12 cellular contexts compared by ENCODE assay signal in genomic region chr5:75460947-75461346, GRCh38. TPM values are rescaled to one million over a fixed set of nuclear protein-coding genes. Genes with fewer than 3 reads are reported as not detected.
A peak's percentile ranks its signal among the peaks of the same experiment; 100 is the strongest.
DNase-seq lines count a peak whose midpoint lies in the region; ATAC-seq and TF ChIP-seq lines count a peak whose summit lies in the region.
"Had no signal": no experiment of that assay in that cellular context is flagged by ENCODE, and none has a peak within 500 bp of the region (broad histone marks: within the 10 kb centered on the region; RNA-seq: fewer than 3 reads in every experiment).

No MANE protein-coding gene starts in this region.

- H3K27me3 ChIP-seq in heart left ventricle, result no peaks in the 10 kb centered on the region
- H3K27me3 ChIP-seq: BLaER1 had no signal

- H3K79me2 ChIP-seq in OCI-LY7 (ENCODE audit: insufficient read depth, low read depth, low read length), result peaks cover 18% of the 10 kb centered on the region; the same call in 1 of the 2 replicates

- no peaks in the 10 kb centered on the region for H4K20me1 ChIP-seq in OCI-LY7 (ENCODE audit: insufficient read depth, low read length)

- CTCF ChIA-PET in OCI-LY7 (lab: Charles Lee; ENCODE audit: unreplicated experiment), result no interaction called here

- H3K36me3 ChIP-seq in OCI-LY7 (ENCODE audit: insufficient read depth, low read length) (peaks cover 12% of the 10 kb centered on the region; the same call in 1 of the 2 replicates), heart left ventricle (peaks cover 0 to 10% (median 0%) of the 10 kb centered on the region in 9 donors)

- H3K27me3 Mint-ChIP-seq in activated naive CD8-positive, alpha-beta T cell treated with anti-CD3 and anti-CD28 coated beads for 36 hours, result no peaks in the 10 kb centered on the region
- H3K27me3 Mint-ChIP-seq in immature natural killer cell (ENCODE audit: low read depth in 3 of 3), result peaks cover 0 to 5% (median 0%) of the 10 kb centered on the region in 3 donors
- H3K27me3 Mint-ChIP-seq: central memory CD8-positive, alpha-beta T cell had no signal

- peak overlapping the region; percentile 97 for H3K27ac ChIP-seq in C4-2B
- no peak overlapping the region for H3K27ac ChIP-seq in OCI-LY7 (ENCODE audit: low read depth, low read length, poor library complexity, severe bottlenecking)
- no peak overlapping the region for H3K27ac ChIP-seq in heart left ventricle
- H3K27ac ChIP-seq: BLaER1, parathyroid adenoma had no signal

- H3K4me1 Mint-ChIP-seq in activated naive CD8-positive, alpha-beta T cell treated with anti-CD3 and anti-CD28 coated beads for 36 hours, result peaks cover 32% of the 10 kb centered on the region
- H3K4me1 Mint-ChIP-seq in immature natural killer cell, result peaks cover 41 to 68% of the 10 kb centered on the region in 2 donors

- no peaks in the 10 kb centered on the region for H3K9me3 ChIP-seq in OCI-LY7 (ENCODE audit: low read length)
- H3K9me3 ChIP-seq in heart left ventricle, result no peaks in the 10 kb centered on the region

- H3K4me2 ChIP-seq in OCI-LY7 (ENCODE audit: low read length), result peak overlapping the region; percentile 30
- H3K4me2 ChIP-seq: BLaER1 had no signal

- BruUV-seq in OCI-LY7 (replicated peaks; lab: Mats Ljungman, UMichigan), result no TSS peak

- no peak overlapping the region for H3K27ac Mint-ChIP-seq in activated naive CD8-positive, alpha-beta T cell treated with anti-CD3 and anti-CD28 coated beads for 36 hours
- peak overlapping the region in 1 of 6 donors; percentile 54 for H3K27ac Mint-ChIP-seq in immature natural killer cell

- no peak overlapping the region for H2AFZ ChIP-seq in OCI-LY7 (ENCODE audit: low read length)
- H2AFZ ChIP-seq: parathyroid adenoma had no signal

- DNase-seq in OCI-LY7 (ENCODE audit: low spot score) (peak; percentile 19), immature natural killer cell (no peak), NCI-H446 (lab: John Stamatoyannopoulos, UW) (no peak), heart left ventricle (no peak)
- no peak for DNase-seq in activated naive CD8-positive, alpha-beta T cell treated with anti-CD3 and anti-CD28 coated beads for 36 hours
- DNase-seq: hypothalamus had no signal

- peaks cover 3% of the 10 kb centered on the region for H3K9me3 Mint-ChIP-seq in activated naive CD8-positive, alpha-beta T cell treated with anti-CD3 and anti-CD28 coated beads for 36 hours
- no peaks in the 10 kb centered on the region for H3K9me3 Mint-ChIP-seq in immature natural killer cell

- H3K4me1 ChIP-seq in OCI-LY7 (ENCODE audit: insufficient read depth, low read length, poor library complexity, severe bottlenecking), result peaks cover 29% of the 10 kb centered on the region
- peaks cover 0 to 45% (median 18%) of the 10 kb centered on the region in 12 donors for H3K4me1 ChIP-seq in heart left ventricle
- H3K4me1 ChIP-seq: BLaER1 had no signal

- H3K36me3 Mint-ChIP-seq in activated naive CD8-positive, alpha-beta T cell treated with anti-CD3 and anti-CD28 coated beads for 36 hours, result peaks cover 21% of the 10 kb centered on the region
- H3K36me3 Mint-ChIP-seq in immature natural killer cell, result peaks cover 0 to 14% (median 3%) of the 10 kb centered on the region in 3 donors

- H3K4me3 ChIP-seq in OCI-LY7 (ENCODE audit: low read depth, low read length, poor library complexity, severe bottlenecking) (no peak overlapping the region), heart left ventricle (no peak overlapping the region)
- H3K4me3 ChIP-seq: BLaER1 had no signal

- H3K9me2 ChIP-seq in OCI-LY7 (ENCODE audit: insufficient read depth, low read length), result no peaks in the 10 kb centered on the region

- intact Hi-C loops in OCI-LY7 (cut with micrococcal nuclease; ENCODE audit: unreplicated experiment), result no loop called here
- intact Hi-C loops in heart left ventricle (cut with DNase I), result no loop called here

- no peak for TF ChIP-seq POLR2A in heart left ventricle (IDR thresholded peaks at IDR 0.05)

- POLR2A ChIA-PET in OCI-LY7 (lab: Charles Lee), result interaction anchor here (0.7 to 1.9 kb wide), 5 partner anchors 12 to 152 kb away, joined by 3 to 5 read pairs (median 4); partner anchors contain the start of gene HMGCR

- 69 to 74% (median 73%) methylated on average over 7 of the region's 7 CpGs for WGBS in heart left ventricle, 4 donors

- no peak for TF ChIP-seq CTCF in C4-2B (conservative IDR thresholded peaks at IDR 0.05)
- TF ChIP-seq CTCF in OCI-LY7 (conservative IDR thresholded peaks at IDR 0.05; ENCODE audit: low read length), result no peak
- TF ChIP-seq CTCF in heart left ventricle (IDR thresholded peaks at IDR 0.05), result no peak

- peak; percentile 83 for ATAC-seq in GM19043 (IDR thresholded peaks at IDR 0.05; ENCODE audit: low read depth, unreplicated experiment)
- ATAC-seq in HG02870 (IDR thresholded peaks at IDR 0.05; ENCODE audit: unreplicated experiment), result peak; percentile 68
- no peak for ATAC-seq in heart left ventricle

- no peak overlapping the region for H3K4me3 Mint-ChIP-seq in activated naive CD8-positive, alpha-beta T cell treated with anti-CD3 and anti-CD28 coated beads for 36 hours
- H3K4me3 Mint-ChIP-seq in immature natural killer cell, result no peak overlapping the region
- H3K4me3 Mint-ChIP-seq: central memory CD8-positive, alpha-beta T cell had no signal

RNA-seq across cellular contexts. Expression of gene CERT1, which starts 50.5 kb away (rescaled TPM):
- total RNA-seq in OCI-LY7 (2014; rRNA removed; shearing (Covaris generic)), result 13.3 and 16.1 TPM in 2 replicates
- total RNA-seq in OCI-LY7 (2022), result 29.9 and 33.6 TPM in 2 replicates
- total RNA-seq in activated naive CD8-positive, alpha-beta T cell treated with anti-CD3 and anti-CD28 coated beads for 36 hours, result 10 to 100 TPM; 23.3 to 24.2 TPM
- 10 to 100 TPM in 2 of 3 donors, 1 to 10 TPM in 1; 8.2 to 22.0 (median 11.7) TPM for polyA plus RNA-seq in immature natural killer cell
- 10 to 100 TPM; 16.5 to 57.6 (median 36.2) TPM for total RNA-seq in heart left ventricle
- 10 to 100 TPM in 1 of 2 donors, 1 to 10 TPM in 1; 6.7 to 26.5 TPM for polyA plus RNA-seq in heart left ventricle

RNA-seq across cellular contexts. Expression of gene POLK, which starts 50.7 kb away (rescaled TPM):
- total RNA-seq in OCI-LY7 (2014; rRNA removed; shearing (Covaris generic)), result 16.0 and 20.1 TPM in 2 replicates
- total RNA-seq in OCI-LY7 (2022), result 29.5 and 30.0 TPM in 2 replicates
- total RNA-seq in activated naive CD8-positive, alpha-beta T cell treated with anti-CD3 and anti-CD28 coated beads for 36 hours, result 10 to 100 TPM; 25.2 to 28.6 TPM
- 10 to 100 TPM in 2 of 3 donors, 1 to 10 TPM in 1; 8.0 to 17.3 (median 11.7) TPM for polyA plus RNA-seq in immature natural killer cell
- 10 to 100 TPM; 16.8 to 28.8 (median 24.2) TPM for total RNA-seq in heart left ventricle
- 1 to 10 TPM; 5.2 to 9.4 TPM for polyA plus RNA-seq in heart left ventricle

Comparison
In these comparisons a context has a peak if more than half of its experiments do, and no peak if none do; other contexts are left out.
1. ATAC-seq: peak in GM19043 (single experiment) and HG02870 (single experiment); none in heart left ventricle (0 of 4).